ENCODE assay signal across 19 cellular contexts in genomic region chr6:145502417-145502816, GRCh38.
DNase-seq lines count a peak whose midpoint lies in the region; ATAC-seq, FAIRE-seq and TF ChIP-seq lines count a peak whose summit lies in the region.
"Had no signal": no experiment of that assay in that cellular context is flagged by ENCODE, and none has a peak within 500 bp of the region (broad histone marks: within the 10 kb centered on the region; RNA-seq: fewer than 3 reads in every experiment).

No MANE protein-coding gene starts in this region.

- H2AFZ ChIP-seq in K562 (ENCODE audit: low read depth, low read length) = no peak overlapping the region

- no peak overlapping the region for H3K27ac ChIP-seq in K562 (ENCODE audit: extremely low read depth, low read depth, low read length)
- H3K27ac ChIP-seq: A549 had no signal

- intact Hi-C loops in K562 (cut with micrococcal nuclease) = no loop called here
- intact Hi-C loops in left colon (cut with DNase I, micrococcal nuclease) = no loop called here

- CTCF ChIA-PET in K562 (lab: Yijun Ruan, JAX; ENCODE audit: low intra/inter-chr PET ratio) = no interaction called here

- H3K4me3 ChIP-seq in K562 = no peak overlapping the region
- H3K4me3 ChIP-seq: A549, GM12878 had no signal

- peak; percentile 2 for DNase-seq in NCI-H1436 (lab: John Stamatoyannopoulos, UW)
- no peak for DNase-seq in NCI-H1436 treated with DMSO at 0.1 percent for 48 hours (lab: John Stamatoyannopoulos, UW)
- peak; percentile 45 for DNase-seq in NCI-H2171 (lab: John Stamatoyannopoulos, UW)
- DNase-seq in K562 (ENCODE audit: extremely low read depth in 1 of 4, low spot score in 3 of 4) = peak in 3 of 4 experiments; percentile 6 to 20 (median 12)
- peak in 1 of 2 donors; percentile 35 for DNase-seq in left colon
- no peak for DNase-seq in UCSD-AML1 (lab: John Stamatoyannopoulos, UW; ENCODE audit: unreplicated experiment)
- DNase-seq in GM13976 (ENCODE audit: low spot score) = no peak
- DNase-seq: activated CD4-positive, alpha-beta T cell treated with anti-CD3 and anti-CD28 coated beads, Interleukin-2, amount 10 ng/mL, durations not matched to agents 7 days and 5 days; activated naive CD8-positive, alpha-beta T cell treated with anti-CD3 and anti-CD28 coated beads, Interleukin-2, amount 10 ng/mL, durations not matched to agents 7 days and 5 days; activated T-cell treated with anti-CD3 and anti-CD28 coated beads, Interleukin-2, amount 50 U/mL, for 48 hours; endodermal cell; immature natural killer cell; NCI-H2081; nephron progenitor cell; SK-N-SH had no signal

- H3K27me3 ChIP-seq in K562 (ENCODE audit: control insufficient read depth in 2 of 2, insufficient read depth in 2 of 2, low read length in 2 of 2) = no peaks in the 10 kb centered on the region

- no peak for TF ChIP-seq RAD21 in K562 (CRISPR knock-in tag; conservative IDR thresholded peaks at IDR 0.05 in 1 of 2, IDR thresholded peaks at IDR 0.05 in 1 of 2)

- no peak overlapping the region for H3K9ac ChIP-seq in K562 (ENCODE audit: insufficient read depth in 1 of 2, low read depth in 2 of 2, low read length in 2 of 2)
- H3K9ac ChIP-seq: SK-N-SH had no signal

- in situ Hi-C loops in K562 (cut with MboI) = no loop called here
- in situ Hi-C loops in GM13976 (cut with MboI; ENCODE audit: low sequenced_read_pairs, unreplicated experiment) = no loop called here

- no peaks in the 10 kb centered on the region for H4K20me1 ChIP-seq in K562 (replicated peaks; ENCODE audit: control insufficient read depth, insufficient read depth, low read length)

- POLR2A ChIA-PET in K562 (lab: Yijun Ruan, JAX) = no interaction called here

- WGBS in K562 (ENCODE audit: insufficient coverage, low coverage, missing lambda C conversion rate) = 0% methylated on average over 1 of the region's 1 CpG

- H3K79me2 ChIP-seq in K562 (ENCODE audit: control insufficient read depth, insufficient read depth, low read length) = no peaks in the 10 kb centered on the region

- H3K9me3 ChIP-seq in K562 (replicated peaks; ENCODE audit: control insufficient read depth, insufficient read depth, low read depth, low read length) = peaks cover 3% of the 10 kb centered on the region; the same call in 1 of the 2 replicates
- H3K9me3 ChIP-seq: A549, SK-N-SH had no signal

- TF ChIP-seq CTCF in K562 (IDR thresholded peaks at IDR 0.05 in 2 of 3, conservative IDR thresholded peaks at IDR 0.05 in 1 of 3; ENCODE audit: insufficient read depth in 2 of 3, low read depth in 1 of 3, low read length in 3 of 3) (no peak), GM13976 (IDR thresholded peaks at IDR 0.05; ENCODE audit: borderline replicate concordance, control extremely low read depth, extremely low read depth, insufficient read depth, missing control alignments) (no peak)

- no peaks in the 10 kb centered on the region for H3K9me1 ChIP-seq in K562 (ENCODE audit: control insufficient read depth, insufficient read depth, low read length)

- no peak overlapping the region for H3K4me2 ChIP-seq in K562 (ENCODE audit: insufficient read depth, low read length)
- H3K4me2 ChIP-seq: A549, SK-N-SH had no signal

- no peak for TF ChIP-seq POLR2A in K562 (conservative IDR thresholded peaks at IDR 0.05)
- TF ChIP-seq POLR2A in GM18505 (IDR thresholded peaks at IDR 0.05; ENCODE audit: borderline replicate concordance, extremely low read depth, insufficient read depth, insufficient read length) = no peak

- TF ChIP-seq EP300 in K562 (IDR thresholded peaks at IDR 0.05; ENCODE audit: low read length) = no peak

- no TSS peak for BruUV-seq in K562 (replicated peaks; lab: Mats Ljungman, UMichigan)

- no peaks in the 10 kb centered on the region for H3K36me3 ChIP-seq in K562 (ENCODE audit: control insufficient read depth, insufficient read depth, low read length)

- ATAC-seq in K562 (no peak), left colon (peak; percentile 49), GM18505 (IDR thresholded peaks at IDR 0.05; ENCODE audit: unreplicated experiment) (no peak)
- ATAC-seq: A549, GM12878 had no signal

- FAIRE-seq in K562 (lab: Jason Lieb, UNC) = no peak
- FAIRE-seq: A549, GM12878, urothelium cell line had no signal

- H3K4me1 ChIP-seq in K562 (replicated peaks in 1 of 2; ENCODE audit: control insufficient read depth in 2 of 2, insufficient read depth in 2 of 2, low read length in 2 of 2) = no peaks in the 10 kb centered on the region
- H3K4me1 ChIP-seq: A549 had no signal

TF ChIP-seq in K562, 482 proteins besides CTCF, POLR2A, EP300 and RAD21:
- TF ChIP-seq NFIX (CRISPR knock-in tag; IDR thresholded peaks at IDR 0.05; ENCODE audit: low read depth) (peak; percentile 95), NFIC (IDR thresholded peaks at IDR 0.05) (peak; percentile 97), ZNF224 (CRISPR knock-in tag; IDR thresholded peaks at IDR 0.05) (no peak)
TF ChIP-seq in K562: peak in this region for 2.

Comparison
In these comparisons a context has a peak if more than half of its experiments do, and no peak if none do; other contexts are left out.
1. DNase-seq: peak in NCI-H1436 (single experiment), NCI-H2171 (single experiment) and K562 (3 of 4); none in NCI-H1436 treated with DMSO at 0.1 percent for 48 hours (single experiment), UCSD-AML1 (single experiment) and GM13976 (single experiment).